In genomic region chr2:60725466-60725865, GRCh38 we compare ENCODE assay signal across 11 cellular contexts.
"Had no signal": no experiment of that assay in that cellular context is flagged by ENCODE, and none has a peak within 500 bp of the region (broad histone marks: within the 10 kb centered on the region; RNA-seq: fewer than 3 reads in every experiment).

No MANE protein-coding gene starts in this region.

- H3K27ac ChIP-seq: GM23248 had no signal

- H3K9me3 ChIP-seq: HAP-1 had no signal

- H3K4me2 ChIP-seq: GM23338 had no signal

- H3K4me1 ChIP-seq: HAP-1 had no signal

- FAIRE-seq: H1, H54 had no signal

- ATAC-seq: GM23338, HCT116 had no signal

- DNase-seq: GM23248, GOT3, H7, H9, HCEC 1CT, HFFc6 had no signal

- H3K4me3 ChIP-seq: GM23248, GM23338, HAP-1 had no signal
